In genomic region chr10:2839081-2839725, GRCh38 we compare ENCODE assay signal across 8 cellular contexts.
DNase-seq lines count a peak whose midpoint lies in the region; ATAC-seq, FAIRE-seq and TF ChIP-seq lines count a peak whose summit lies in the region.

No MANE protein-coding gene starts in this region.

- H4K20me1 ChIP-seq in DND-41 (ENCODE audit: insufficient read depth, low read length), result no peaks in the 10 kb centered on the region

- no peaks in the 10 kb centered on the region for H3K4me1 Mint-ChIP-seq in immature natural killer cell

- peak; percentile 93 for ATAC-seq in DND-41 (ENCODE audit: insufficient read depth, low read depth)
- ATAC-seq in HG02623 (IDR thresholded peaks at IDR 0.05; ENCODE audit: unreplicated experiment), result no peak
- ATAC-seq in HG03460 (IDR thresholded peaks at IDR 0.05; ENCODE audit: unreplicated experiment), result no peak

- CTCF ChIA-PET in HEK293T (lab: Yijun Ruan, JAX), result interaction anchor here (0.6 to 1.3 kb wide), 4 partner anchors 10 to 214 kb away, joined by 3 read pairs; no protein-coding TSS in a partner anchor

- H3K36me3 ChIP-seq in DND-41 (ENCODE audit: insufficient read depth, low read length), result no peaks in the 10 kb centered on the region

- no peaks in the 10 kb centered on the region for H3K9me3 Mint-ChIP-seq in immature natural killer cell

- peak overlapping the region; percentile 5; the same call in 1 of the 2 replicates for H3K27ac ChIP-seq in DND-41 (ENCODE audit: low read length)

- no peak overlapping the region for H3K4me3 Mint-ChIP-seq in immature natural killer cell

- H3K9me3 ChIP-seq in DND-41 (ENCODE audit: insufficient read depth, low read length, severe bottlenecking), result no peaks in the 10 kb centered on the region

- no peak overlapping the region for H2AFZ ChIP-seq in DND-41 (ENCODE audit: low read depth, low read length)

- H3K36me3 Mint-ChIP-seq in immature natural killer cell, result no peaks in the 10 kb centered on the region

- no peak overlapping the region for H3K27ac Mint-ChIP-seq in immature natural killer cell

- no peak overlapping the region for H3K4me2 ChIP-seq in DND-41 (ENCODE audit: insufficient read depth, low read length)

- no peak overlapping the region for H3K9ac ChIP-seq in DND-41 (ENCODE audit: low read depth, low read length)

- no peaks in the 10 kb centered on the region for H3K4me1 ChIP-seq in DND-41 (ENCODE audit: insufficient read depth, low read length)

- no peak overlapping the region for H3K4me3 ChIP-seq in DND-41 (ENCODE audit: low read depth in 1 of 2, low read length in 2 of 2)

- POLR2A ChIA-PET in HEK293T (lab: Yijun Ruan, JAX), result no interaction called here

- H3K27me3 Mint-ChIP-seq in immature natural killer cell (ENCODE audit: low read depth in 3 of 3), result peaks cover 5 to 14% (median 6%) of the 10 kb centered on the region in 3 donors

- peak; percentile 93 for TF ChIP-seq CTCF in DND-41 (IDR thresholded peaks at IDR 0.05; ENCODE audit: borderline replicate concordance, extremely low read depth, low read length, poor library complexity, severe bottlenecking)

- DNase-seq in DND-41 (peak; percentile 75), HEK293T (ENCODE audit: extremely low spot score) (peak; percentile 74), RCC 7860 (ENCODE audit: low spot score) (peak; percentile 12), cerebellar cortex (ENCODE audit: low spot score) (peak; percentile 11), myocyte (ENCODE audit: low read depth) (peak; percentile 9), immature natural killer cell (no peak)

- H3K79me2 ChIP-seq in DND-41 (ENCODE audit: insufficient read depth, low read length), result no peaks in the 10 kb centered on the region

- no peak for FAIRE-seq in RCC 7860 (lab: Jason Lieb, UNC)

- no peaks in the 10 kb centered on the region for H3K27me3 ChIP-seq in DND-41 (ENCODE audit: insufficient read depth, low read length, poor library complexity)

TF ChIP-seq in HEK293T, 16 proteins besides CTCF, POLR2A, EP300 and RAD21:
- TF ChIP-seq BHLHE40 (IDR thresholded peaks at IDR 0.05; ENCODE audit: borderline replicate concordance) (no peak), HDGF (IDR thresholded peaks at IDR 0.05; ENCODE audit: borderline replicate concordance) (no peak), L3MBTL2 (conservative IDR thresholded peaks at IDR 0.05) (peak; percentile 78), SUZ12 (IDR thresholded peaks at IDR 0.05) (no peak), FOXA1 (IDR thresholded peaks at IDR 0.05) (no peak), PKNOX1 (IDR thresholded peaks at IDR 0.05) (no peak)
TF ChIP-seq in HEK293T: peak in this region for 1.

Comparison
In these comparisons a context has a peak if more than half of its experiments do, and no peak if none do; other contexts are left out.
1. DNase-seq: peak in DND-41 (single experiment), HEK293T (single experiment), RCC 7860 (single experiment), cerebellar cortex (single experiment) and myocyte (single experiment); none in immature natural killer cell (0 of 3).